Comparison of ENCODE assay signal across 10 cellular contexts in the genomic region with DNA sequence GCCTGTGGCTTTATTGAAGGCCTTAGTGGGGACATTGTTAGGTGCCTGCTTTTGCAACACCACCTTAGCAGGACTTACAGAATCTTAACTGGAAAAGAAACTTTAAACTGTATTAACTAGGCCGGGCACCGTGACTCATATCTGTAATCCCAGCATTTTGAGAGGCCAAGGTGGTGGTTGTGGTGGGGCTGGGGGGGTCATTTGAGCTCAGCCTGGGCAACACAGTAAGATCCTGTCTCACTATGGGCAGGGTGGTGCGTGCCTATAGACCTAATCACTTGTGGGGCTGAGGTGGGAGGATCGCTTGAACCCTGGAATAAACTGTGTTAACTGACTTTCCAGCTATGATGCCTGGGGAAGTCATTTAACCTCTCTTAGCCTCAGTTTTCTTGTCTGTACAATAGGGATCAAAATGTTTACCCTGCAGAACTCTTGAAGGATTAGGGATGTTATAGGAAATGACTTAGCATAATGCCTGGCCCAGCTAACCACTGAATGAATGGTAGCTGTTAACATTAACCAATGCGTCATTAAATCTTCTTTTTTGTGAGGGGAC. TPM values are rescaled to one million over a fixed set of nuclear protein-coding genes. Genes with fewer than 3 reads are reported as not detected.
A peak's percentile ranks its signal among the peaks of the same experiment; 100 is the strongest.
DNase-seq lines count a peak whose midpoint lies in the region; ATAC-seq and TF ChIP-seq lines count a peak whose summit lies in the region.
"Had no signal": no experiment of that assay in that cellular context is flagged by ENCODE, and none has a peak within 500 bp of the region (broad histone marks: within the 10 kb centered on the region; RNA-seq: fewer than 3 reads in every experiment).

No MANE protein-coding gene starts in this region.

- no peaks in the 10 kb centered on the region for H3K36me3 Mint-ChIP-seq in activated CD8-positive, alpha-beta T cell treated with anti-CD3 and anti-CD28 coated beads for 36 hours (ENCODE audit: low read depth)
- no peaks in the 10 kb centered on the region for H3K36me3 Mint-ChIP-seq in activated CD8-positive, alpha-beta T cell treated with anti-CD3 and anti-CD28 coated beads, Interleukin-2, amount 10 ng/mL, durations not matched to agents 7 days and 5 days (ENCODE audit: low read depth)
- H3K36me3 Mint-ChIP-seq: activated naive CD4-positive, alpha-beta T cell treated with anti-CD3 and anti-CD28 coated beads, Interleukin-2, amount 50 U/mL, for 72 hours had no signal

- H3K4me1 Mint-ChIP-seq in activated CD8-positive, alpha-beta T cell treated with anti-CD3 and anti-CD28 coated beads for 36 hours (ENCODE audit: low read depth) = peaks cover 30% of the 10 kb centered on the region
- peaks cover 59% of the 10 kb centered on the region for H3K4me1 Mint-ChIP-seq in activated CD8-positive, alpha-beta T cell treated with anti-CD3 and anti-CD28 coated beads, Interleukin-2, amount 10 ng/mL, durations not matched to agents 7 days and 5 days (ENCODE audit: low read depth)

- H3K4me3 Mint-ChIP-seq in activated CD8-positive, alpha-beta T cell treated with anti-CD3 and anti-CD28 coated beads for 36 hours = no peak overlapping the region
- no peak overlapping the region for H3K4me3 Mint-ChIP-seq in activated CD8-positive, alpha-beta T cell treated with anti-CD3 and anti-CD28 coated beads, Interleukin-2, amount 10 ng/mL, durations not matched to agents 7 days and 5 days

- no peaks in the 10 kb centered on the region for H3K9me3 Mint-ChIP-seq in activated CD8-positive, alpha-beta T cell treated with anti-CD3 and anti-CD28 coated beads for 36 hours
- H3K9me3 Mint-ChIP-seq in activated CD8-positive, alpha-beta T cell treated with anti-CD3 and anti-CD28 coated beads, Interleukin-2, amount 10 ng/mL, durations not matched to agents 7 days and 5 days (ENCODE audit: insufficient read depth) = no peaks in the 10 kb centered on the region
- H3K9me3 Mint-ChIP-seq: activated naive CD4-positive, alpha-beta T cell treated with anti-CD3 and anti-CD28 coated beads, Interleukin-2, amount 50 U/mL, for 72 hours had no signal

- H3K9me3 ChIP-seq in breast epithelium = no peaks in the 10 kb centered on the region
- H3K9me3 ChIP-seq: esophagus muscularis mucosa had no signal

- H3K4me3 ChIP-seq in epithelial cell of esophagus (ENCODE audit: low read length) (no peak overlapping the region), breast epithelium (no peak overlapping the region)
- H3K4me3 ChIP-seq: esophagus muscularis mucosa had no signal

- peak; percentile 51 for DNase-seq in activated CD8-positive, alpha-beta T cell treated with anti-CD3 and anti-CD28 coated beads for 36 hours
- DNase-seq in activated CD8-positive, alpha-beta T cell treated with anti-CD3 and anti-CD28 coated beads, Interleukin-2, amount 10 ng/mL, durations not matched to agents 7 days and 5 days = no peak
- DNase-seq in MV-4-11 (lab: John Stamatoyannopoulos, UW) (peak; percentile 78), epithelial cell of esophagus (ENCODE audit: low read depth) (peak; percentile 36), substantia nigra (lab: John Stamatoyannopoulos, UW) (no peak), breast epithelium (ENCODE audit: low spot score in 2 of 2) (no peak), HT-29 (ENCODE audit: low spot score) (no peak)

- intact Hi-C loops in activated CD8-positive, alpha-beta T cell treated with anti-CD3 and anti-CD28 coated beads for 36 hours (cut with micrococcal nuclease) = no loop called here
- intact Hi-C loops in breast epithelium (cut with DNase I; ENCODE audit: low total_unique reads) = no loop called here

- TF ChIP-seq CTCF in activated CD8-positive, alpha-beta T cell treated with anti-CD3 and anti-CD28 coated beads for 36 hours (IDR thresholded peaks at IDR 0.05) = no peak
- no peak for TF ChIP-seq CTCF in epithelial cell of esophagus (IDR thresholded peaks at IDR 0.05; ENCODE audit: insufficient read depth, low read depth, low read length, missing control alignments)
- TF ChIP-seq CTCF in breast epithelium (IDR thresholded peaks at IDR 0.05) = no peak

- H3K27me3 Mint-ChIP-seq in activated CD8-positive, alpha-beta T cell treated with anti-CD3 and anti-CD28 coated beads for 36 hours = peaks cover 10% of the 10 kb centered on the region
- peaks cover 3% of the 10 kb centered on the region for H3K27me3 Mint-ChIP-seq in activated CD8-positive, alpha-beta T cell treated with anti-CD3 and anti-CD28 coated beads, Interleukin-2, amount 10 ng/mL, durations not matched to agents 7 days and 5 days (ENCODE audit: low read depth)

- CTCF ChIA-PET in activated CD8-positive, alpha-beta T cell treated with anti-CD3 and anti-CD28 coated beads for 36 hours (lab: Charles Lee) = interaction anchor here (1.1 to 1.7 kb wide), 3 partner anchors 8 to 14 kb away, joined by 3 to 12 read pairs (median 6); no protein-coding TSS in a partner anchor
- CTCF ChIA-PET in activated CD8-positive, alpha-beta T cell treated with anti-CD3 and anti-CD28 coated beads, Interleukin-2, amount 10 ng/mL, durations not matched to agents 7 days and 5 days (lab: Charles Lee) = interaction anchor here (0.7 to 2.9 kb wide), 6 partner anchors 14 to 612 kb away, joined by 3 to 19 read pairs (median 4); no protein-coding TSS in a partner anchor

- peak; percentile 21 for ATAC-seq in activated CD8-positive, alpha-beta T cell treated with anti-CD3 and anti-CD28 coated beads for 36 hours
- no peak for ATAC-seq in activated CD8-positive, alpha-beta T cell treated with anti-CD3 and anti-CD28 coated beads, Interleukin-2, amount 10 ng/mL, durations not matched to agents 7 days and 5 days
- ATAC-seq in HG03196 (IDR thresholded peaks at IDR 0.05; ENCODE audit: unreplicated experiment) = no peak

- H3K4me1 ChIP-seq in breast epithelium = peaks cover 0 to 3% of the 10 kb centered on the region in 2 donors

- H3K27me3 ChIP-seq in breast epithelium = no peaks in the 10 kb centered on the region
- H3K27me3 ChIP-seq: esophagus muscularis mucosa had no signal

- H3K36me3 ChIP-seq in breast epithelium = no peaks in the 10 kb centered on the region
- H3K36me3 ChIP-seq: esophagus muscularis mucosa had no signal

- POLR2A ChIA-PET in activated CD8-positive, alpha-beta T cell treated with anti-CD3 and anti-CD28 coated beads for 36 hours (lab: Charles Lee) = interaction anchor here (1.8 kb wide), 1 partner anchor 38 kb away, joined by 6 read pairs; no protein-coding TSS in a partner anchor
- POLR2A ChIA-PET in activated CD8-positive, alpha-beta T cell treated with anti-CD3 and anti-CD28 coated beads, Interleukin-2, amount 10 ng/mL, durations not matched to agents 7 days and 5 days (lab: Charles Lee) = interaction anchor here (0.8 to 2.0 kb wide), 5 partner anchors 13 to 39 kb away, joined by 3 to 7 read pairs (median 4); no protein-coding TSS in a partner anchor

- H3K27ac Mint-ChIP-seq in activated CD8-positive, alpha-beta T cell treated with anti-CD3 and anti-CD28 coated beads for 36 hours = no peak overlapping the region
- no peak overlapping the region for H3K27ac Mint-ChIP-seq in activated CD8-positive, alpha-beta T cell treated with anti-CD3 and anti-CD28 coated beads, Interleukin-2, amount 10 ng/mL, durations not matched to agents 7 days and 5 days

- TF ChIP-seq POLR2A in breast epithelium (IDR thresholded peaks at IDR 0.05) = no peak

- H3K27ac ChIP-seq in substantia nigra (ENCODE audit: low read depth, low read length, poor library complexity, severe bottlenecking) (peak overlapping the region; percentile 74), breast epithelium (peak overlapping the region in 1 of 2 donors; percentile 55)

RNA-seq across cellular contexts. Expression of a gene that starts 39.5 kb away (rescaled TPM):
- 10 to 100 TPM; 39.8 to 41.3 TPM for total RNA-seq in activated CD8-positive, alpha-beta T cell treated with anti-CD3 and anti-CD28 coated beads for 36 hours
- total RNA-seq in activated CD8-positive, alpha-beta T cell treated with anti-CD3 and anti-CD28 coated beads, Interleukin-2, amount 10 ng/mL, durations not matched to agents 7 days and 5 days = 10 to 100 TPM; 37.2 to 38.0 TPM
- total RNA-seq in breast epithelium = 10 to 100 TPM in 2 of 3 donors, 1 to 10 TPM in 1; 6.9 to 19.7 (median 18.1) TPM
- 53.3 and 53.7 TPM in 2 replicates for total RNA-seq in HT-29 (2014; rRNA removed; shearing (Covaris generic))

Comparison
In these comparisons a context has a peak if more than half of its experiments do, and no peak if none do; other contexts are left out.
1. DNase-seq: peak in activated CD8-positive, alpha-beta T cell treated with anti-CD3 and anti-CD28 coated beads for 36 hours (single experiment), MV-4-11 (single experiment) and epithelial cell of esophagus (single experiment); none in activated CD8-positive, alpha-beta T cell treated with anti-CD3 and anti-CD28 coated beads, Interleukin-2, amount 10 ng/mL, durations not matched to agents 7 days and 5 days (single experiment), substantia nigra (0 of 49), breast epithelium (0 of 2) and HT-29 (single experiment).